In genomic region chr15:26455828-26456227, GRCh38 we compare ENCODE assay signal across 35 cellular contexts.
"Had no signal": no experiment of that assay in that cellular context is flagged by ENCODE, and none has a peak within 500 bp of the region (broad histone marks: within the 10 kb centered on the region; RNA-seq: fewer than 3 reads in every experiment).

No MANE protein-coding gene starts in this region.

- DNase-seq: Karpas-422, Kasumi-1, KBM-7, KG1, MG63, MM.1S, MV-4-11, NCI-H1048, NCI-H1092, NCI-H1092 treated with DMSO at 0.1 percent for 48 hours, NCI-H1105, NCI-H1105 treated with DMSO at 0.1 percent for 48 hours, NCI-H1417, NCI-H1417 treated with DMSO at 0.1 percent for 48 hours, NCI-H1436, NCI-H1436 treated with DMSO at 0.1 percent for 48 hours, NCI-H146, NCI-H1694, NCI-H1694 treated with DMSO at 0.1 percent for 48 hours, NCI-H187, NCI-H187 treated with DMSO at 0.1 percent for 48 hours, NCI-H1930, NCI-H2029, NCI-H2029 treated with DMSO at 0.1 percent for 48 hours, NCI-H2081, NCI-H2081 treated with DMSO at 0.1 percent for 48 hours, NCI-H2107, NCI-H2171, NCI-H2171 treated with DMSO at 0.1 percent for 48 hours, NCI-H2227 treated with DMSO at 0.1 percent for 48 hours, NCI-H226, NCI-H345, NCI-H446, NCI-H446 treated with DMSO at 0.1 percent for 48 hours had no signal

- H3K27me3 ChIP-seq: MG63 had no signal

- H3K4me3 ChIP-seq: MG63 had no signal

- H3K9me3 ChIP-seq: MG63 had no signal

- H3K27ac ChIP-seq: KMS-11 had no signal

- H3K9ac ChIP-seq: KMS-11 had no signal

- H3K36me3 ChIP-seq: MG63 had no signal
